ENCODE assay signal across 14 cellular contexts in the genomic region with DNA sequence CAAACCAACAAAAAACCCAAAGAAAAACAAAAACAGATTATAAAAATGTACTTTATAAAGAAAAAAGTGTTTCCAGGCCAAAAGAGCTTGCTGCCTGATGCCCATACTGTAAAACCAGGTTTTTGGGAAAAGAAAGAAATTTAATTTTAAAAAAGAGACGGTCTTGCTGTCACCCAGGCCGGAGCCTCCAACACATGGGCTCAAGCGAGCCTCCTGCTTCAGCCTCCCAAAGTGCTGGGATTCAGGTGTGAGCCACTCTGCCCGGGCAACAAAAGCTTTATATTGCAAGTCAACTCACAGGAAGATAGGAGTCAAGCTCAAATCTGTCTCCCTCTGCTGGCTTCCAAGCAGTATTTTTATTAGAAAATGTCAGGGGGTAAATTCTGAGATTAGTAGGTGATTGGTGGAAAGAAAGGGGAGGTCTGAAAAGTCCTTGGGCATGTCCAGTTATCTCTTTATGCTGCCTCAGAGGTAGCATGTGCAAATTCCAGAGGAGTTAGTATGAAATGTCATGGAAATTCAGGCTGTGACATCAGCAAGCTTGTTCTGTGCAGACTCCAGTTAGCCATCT. TPM values are rescaled to one million over a fixed set of nuclear protein-coding genes. Genes with fewer than 3 reads are reported as not detected.
DNase-seq lines count a peak whose midpoint lies in the region; ATAC-seq and TF ChIP-seq lines count a peak whose summit lies in the region.
"Had no signal": no experiment of that assay in that cellular context is flagged by ENCODE, and none has a peak within 500 bp of the region (broad histone marks: within the 10 kb centered on the region; RNA-seq: fewer than 3 reads in every experiment).

No MANE protein-coding gene starts in this region.

- DNase-seq in A673 (ENCODE audit: low spot score) (peak; percentile 23), RWPE1 (ENCODE audit: low spot score) (peak; percentile 14), foreskin keratinocyte (peak; percentile 0 to 16), MG63 (no peak), glomerular visceral epithelial cell (ENCODE audit: extremely low spot score) (no peak), posterior cingulate gyrus (no peak)
- DNase-seq: activated effector memory CD4-positive, alpha-beta T cell treated with Interleukin-2 at 50 U/mL for 16 hours; CD8-positive, alpha-beta T cell; colonic mucosa; heart left ventricle; midbrain had no signal

- H3K4me3 ChIP-seq in A673 (ENCODE audit: low read depth, low read length, poor library complexity, severe bottlenecking) (no peak overlapping the region), MG63 (no peak overlapping the region)
- H3K4me3 ChIP-seq: colonic mucosa, heart left ventricle, vagina had no signal

- H3K9me3 ChIP-seq in A673 (ENCODE audit: low read depth, low read length, poor library complexity, severe bottlenecking) (no peaks in the 10 kb centered on the region), MG63 (no peaks in the 10 kb centered on the region)
- H3K9me3 ChIP-seq: colonic mucosa, vagina had no signal

- H3K4me1 ChIP-seq in A673 (ENCODE audit: insufficient read depth, low read length, poor library complexity, severe bottlenecking) (no peaks in the 10 kb centered on the region), foreskin keratinocyte (no peaks in the 10 kb centered on the region)
- H3K4me1 ChIP-seq: colonic mucosa, vagina had no signal

- H3K27me3 ChIP-seq in A673 (replicated peaks; ENCODE audit: insufficient read depth, low read depth, low read length, poor library complexity) (no peaks in the 10 kb centered on the region), foreskin keratinocyte (no peaks in the 10 kb centered on the region), MG63 (no peaks in the 10 kb centered on the region)
- H3K27me3 ChIP-seq: colonic mucosa, heart left ventricle, vagina had no signal

- CTCF ChIA-PET in A673 (lab: Charles Lee) (no interaction called here), RWPE1 (lab: Yijun Ruan, JAX) (interaction anchor here (0.6 to 1.7 kb wide), 11 partner anchors 9 to 627 kb away, joined by 3 to 5 read pairs (median 3); no protein-coding TSS in a partner anchor)

- intact Hi-C loops in A673 (cut with micrococcal nuclease; ENCODE audit: unreplicated experiment): no loop called here
- intact Hi-C loops in posterior cingulate gyrus (cut with DNase I): no loop called here

- no TSS peak for BruUV-seq in A673 (replicated peaks; lab: Mats Ljungman, UMichigan)

- ATAC-seq in foreskin keratinocyte: peak; percentile 28
- no peak for ATAC-seq in HG02852 (IDR thresholded peaks at IDR 0.05; ENCODE audit: unreplicated experiment)
- ATAC-seq: CD8-positive, alpha-beta T cell; heart left ventricle had no signal

- H3K36me3 ChIP-seq in A673 (ENCODE audit: insufficient read depth, low read length, poor library complexity, severe bottlenecking): no peaks in the 10 kb centered on the region
- H3K36me3 ChIP-seq in MG63: no peaks in the 10 kb centered on the region
- H3K36me3 ChIP-seq: colonic mucosa had no signal

- POLR2A ChIA-PET in A673 (lab: Charles Lee; ENCODE audit: low non-redundant PET) (no interaction called here), RWPE1 (lab: Yijun Ruan, JAX; ENCODE audit: low non-redundant PET) (no interaction called here)

- H3K27ac ChIP-seq in A673 (ENCODE audit: low read depth, low read length, poor library complexity, severe bottlenecking) (no peak overlapping the region), RWPE1 (no peak overlapping the region), foreskin keratinocyte (no peak overlapping the region)
- H3K27ac ChIP-seq: colonic mucosa, heart left ventricle, vagina had no signal

- TF ChIP-seq CTCF in A673 (conservative IDR thresholded peaks at IDR 0.05; ENCODE audit: low read depth, low read length): peak; percentile 47
- TF ChIP-seq CTCF in GM12873 (IDR thresholded peaks at IDR 0.05; ENCODE audit: insufficient read depth, low read depth, low read length, missing control alignments): peak; percentile 25
- no peak for TF ChIP-seq CTCF in RWPE1 (conservative IDR thresholded peaks at IDR 0.05; ENCODE audit: low read depth)
- peak; percentile 51 for TF ChIP-seq CTCF in foreskin keratinocyte (conservative IDR thresholded peaks at IDR 0.05)

RNA-seq across cellular contexts. Expression of gene MGST2, which starts 39.4 kb away (rescaled TPM):
- 7.0 and 8.6 TPM in 2 replicates for total RNA-seq in A673 (2021)
- 34.7 and 35.6 TPM in 2 replicates for total RNA-seq in foreskin keratinocyte
- polyA plus RNA-seq in foreskin keratinocyte: 49.9 and 52.1 TPM in 2 replicates
- total RNA-seq in MG63 (2014; rRNA removed; shearing (Covaris generic); ENCODE audit: low replicate concordance): 2.3 and 10.5 TPM in 2 replicates

Comparison
In these comparisons a context has a peak if more than half of its experiments do, and no peak if none do; other contexts are left out.
1. DNase-seq: peak in A673 (single experiment), RWPE1 (single experiment) and foreskin keratinocyte (2 of 2); none in MG63 (single experiment), glomerular visceral epithelial cell (single experiment) and posterior cingulate gyrus (0 of 10).